Comparison of ENCODE assay signal across 1 cellular context in the genomic region with DNA sequence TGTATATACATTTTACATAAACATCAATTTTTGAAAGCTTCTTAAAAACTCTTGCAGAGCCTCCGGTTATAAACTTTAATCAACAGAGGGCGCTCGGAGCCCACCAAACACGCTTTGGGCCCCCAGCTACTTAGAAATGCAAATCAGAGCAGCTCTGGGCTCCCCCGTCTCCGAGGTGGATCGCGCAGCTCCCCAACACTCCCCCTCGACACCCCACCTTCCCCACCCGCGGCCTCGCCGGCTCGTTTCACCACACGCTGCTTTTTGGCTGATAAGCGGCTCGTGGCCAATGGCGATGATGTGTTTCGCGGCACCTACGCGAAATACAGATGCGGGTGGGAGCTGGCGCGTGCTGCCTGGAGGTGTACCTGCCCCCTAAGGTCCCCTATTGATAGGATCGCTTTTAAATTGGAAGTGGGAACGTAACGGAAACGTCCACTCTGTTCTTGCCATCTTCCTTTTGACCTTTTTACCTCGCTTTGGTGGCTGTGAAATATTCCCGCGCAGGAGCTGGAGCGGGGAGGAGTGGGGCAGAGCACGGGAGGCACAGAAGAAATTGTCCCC.
TF ChIP-seq lines count a peak whose summit lies in the region.

No MANE protein-coding gene starts in this region.

TF ChIP-seq in K562, 482 proteins besides CTCF, POLR2A, EP300 and RAD21 (continued from another document):
- TF ChIP-seq, protein P1, sequence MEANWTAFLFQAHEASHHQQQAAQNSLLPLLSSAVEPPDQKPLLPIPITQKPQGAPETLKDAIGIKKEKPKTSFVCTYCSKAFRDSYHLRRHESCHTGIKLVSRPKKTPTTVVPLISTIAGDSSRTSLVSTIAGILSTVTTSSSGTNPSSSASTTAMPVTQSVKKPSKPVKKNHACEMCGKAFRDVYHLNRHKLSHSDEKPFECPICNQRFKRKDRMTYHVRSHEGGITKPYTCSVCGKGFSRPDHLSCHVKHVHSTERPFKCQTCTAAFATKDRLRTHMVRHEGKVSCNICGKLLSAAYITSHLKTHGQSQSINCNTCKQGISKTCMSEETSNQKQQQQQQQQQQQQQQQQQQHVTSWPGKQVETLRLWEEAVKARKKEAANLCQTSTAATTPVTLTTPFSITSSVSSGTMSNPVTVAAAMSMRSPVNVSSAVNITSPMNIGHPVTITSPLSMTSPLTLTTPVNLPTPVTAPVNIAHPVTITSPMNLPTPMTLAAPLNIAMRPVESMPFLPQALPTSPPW (CRISPR knock-in tag; IDR thresholded peaks at IDR 0.05), result 0 out of 2 replicates have a peak, but pooled peaks have one; percentile 22
- TF ChIP-seq DACH1 (IDR thresholded peaks at IDR 0.05; ENCODE audit: partially characterized antibody) (no peak), HDAC6 (IDR thresholded peaks at IDR 0.05; ENCODE audit: low read depth, low read length) (no peak), EZH2 (IDR thresholded peaks at IDR 0.05; ENCODE audit: borderline replicate concordance, low read depth, low read length) (peak; percentile 43; the same call in 1 of the 2 replicates), MAZ (CRISPR knock-in tag; conservative IDR thresholded peaks at IDR 0.05 in 1 of 2, IDR thresholded peaks at IDR 0.05 in 1 of 2) (peak; percentile 37 to 49; a peak in 3 of 4 replicates), ZNF75A (CRISPR knock-in tag; IDR thresholded peaks at IDR 0.05) (0 out of 2 replicates have a peak, but pooled peaks have one; percentile 40), HDAC1 (IDR thresholded peaks at IDR 0.05) (0 out of 4 replicates have a peak, but pooled peaks of 1 of the 2 experiments have one; percentile 15), ZNF311 (CRISPR knock-in tag; IDR thresholded peaks at IDR 0.05) (no peak), SMC3 (conservative IDR thresholded peaks at IDR 0.05; ENCODE audit: insufficient read depth, low read depth, low read length) (peak; percentile 60), EGR1 (conservative IDR thresholded peaks at IDR 0.05) (0 out of 2 replicates have a peak, but pooled peaks have one; percentile 18), CEBPG (CRISPR knock-in tag; IDR thresholded peaks at IDR 0.05) (no peak), CEBPG (tag; conservative IDR thresholded peaks at IDR 0.05 in 1 of 2, IDR thresholded peaks at IDR 0.05 in 1 of 2) (no peak), ZNF431 (CRISPR knock-in tag; IDR thresholded peaks at IDR 0.05) (no peak), CBX3 (IDR thresholded peaks at IDR 0.05; ENCODE audit: borderline replicate concordance in 1 of 2, low read length in 2 of 2) (0 out of 3 replicates have a peak, but pooled peaks of 1 of the 2 experiments have one; percentile 10), KDM2B (CRISPR knock-in tag; IDR thresholded peaks at IDR 0.05) (0 out of 2 replicates have a peak, but pooled peaks have one; percentile 43), CEBPB (tag; IDR thresholded peaks at IDR 0.05) (no peak), LCOR (CRISPR knock-in tag; IDR thresholded peaks at IDR 0.05) (0 out of 2 replicates have a peak, but pooled peaks have one; percentile 13), SAFB2 (IDR thresholded peaks at IDR 0.05; ENCODE audit: borderline replicate concordance, low read depth, low read length, severe bottlenecking) (no peak), MED1 (CRISPR knock-in tag; IDR thresholded peaks at IDR 0.05; ENCODE audit: borderline replicate concordance) (no peak), KLF13 (tag; IDR thresholded peaks at IDR 0.05; ENCODE audit: borderline replicate concordance, low read depth) (no peak), GATA2 (CRISPR knock-in tag; IDR thresholded peaks at IDR 0.05) (peak; percentile 30; the same call in 1 of the 2 replicates), ZNF143 (CRISPR knock-in tag; IDR thresholded peaks at IDR 0.05) (no peak), XRCC5 (IDR thresholded peaks at IDR 0.05; ENCODE audit: low read depth, low read length) (no peak; the same call in 1 of the 2 replicates), COPS2 (conservative IDR thresholded peaks at IDR 0.05) (no peak), NR1H2 (CRISPR knock-in tag; IDR thresholded peaks at IDR 0.05) (no peak)
- TF ChIP-seq, protein P2, sequence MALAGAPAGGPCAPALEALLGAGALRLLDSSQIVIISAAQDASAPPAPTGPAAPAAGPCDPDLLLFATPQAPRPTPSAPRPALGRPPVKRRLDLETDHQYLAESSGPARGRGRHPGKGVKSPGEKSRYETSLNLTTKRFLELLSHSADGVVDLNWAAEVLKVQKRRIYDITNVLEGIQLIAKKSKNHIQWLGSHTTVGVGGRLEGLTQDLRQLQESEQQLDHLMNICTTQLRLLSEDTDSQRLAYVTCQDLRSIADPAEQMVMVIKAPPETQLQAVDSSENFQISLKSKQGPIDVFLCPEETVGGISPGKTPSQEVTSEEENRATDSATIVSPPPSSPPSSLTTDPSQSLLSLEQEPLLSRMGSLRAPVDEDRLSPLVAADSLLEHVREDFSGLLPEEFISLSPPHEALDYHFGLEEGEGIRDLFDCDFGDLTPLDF (CRISPR knock-in tag; IDR thresholded peaks at IDR 0.05), result no peak
- TF ChIP-seq, protein P3, sequence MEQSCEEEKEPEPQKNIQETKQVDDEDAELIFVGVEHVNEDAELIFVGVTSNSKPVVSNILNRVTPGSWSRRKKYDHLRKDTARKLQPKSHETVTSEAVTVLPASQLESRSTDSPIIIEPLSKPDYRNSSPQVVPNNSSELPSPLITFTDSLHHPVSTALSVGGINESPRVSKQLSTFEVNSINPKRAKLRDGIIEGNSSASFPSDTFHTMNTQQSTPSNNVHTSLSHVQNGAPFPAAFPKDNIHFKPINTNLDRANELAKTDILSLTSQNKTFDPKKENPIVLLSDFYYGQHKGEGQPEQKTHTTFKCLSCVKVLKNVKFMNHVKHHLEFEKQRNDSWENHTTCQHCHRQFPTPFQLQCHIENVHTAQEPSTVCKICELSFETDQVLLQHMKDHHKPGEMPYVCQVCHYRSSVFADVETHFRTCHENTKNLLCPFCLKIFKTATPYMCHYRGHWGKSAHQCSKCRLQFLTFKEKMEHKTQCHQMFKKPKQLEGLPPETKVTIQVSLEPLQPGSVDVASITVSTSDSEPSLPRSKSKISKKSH (CRISPR knock-in tag; IDR thresholded peaks at IDR 0.05), result no peak
- TF ChIP-seq, protein P4, sequence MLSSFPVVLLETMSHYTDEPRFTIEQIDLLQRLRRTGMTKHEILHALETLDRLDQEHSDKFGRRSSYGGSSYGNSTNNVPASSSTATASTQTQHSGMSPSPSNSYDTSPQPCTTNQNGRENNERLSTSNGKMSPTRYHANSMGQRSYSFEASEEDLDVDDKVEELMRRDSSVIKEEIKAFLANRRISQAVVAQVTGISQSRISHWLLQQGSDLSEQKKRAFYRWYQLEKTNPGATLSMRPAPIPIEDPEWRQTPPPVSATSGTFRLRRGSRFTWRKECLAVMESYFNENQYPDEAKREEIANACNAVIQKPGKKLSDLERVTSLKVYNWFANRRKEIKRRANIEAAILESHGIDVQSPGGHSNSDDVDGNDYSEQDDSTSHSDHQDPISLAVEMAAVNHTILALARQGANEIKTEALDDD (IDR thresholded peaks at IDR 0.05), result no peak
- TF ChIP-seq, protein P5, sequence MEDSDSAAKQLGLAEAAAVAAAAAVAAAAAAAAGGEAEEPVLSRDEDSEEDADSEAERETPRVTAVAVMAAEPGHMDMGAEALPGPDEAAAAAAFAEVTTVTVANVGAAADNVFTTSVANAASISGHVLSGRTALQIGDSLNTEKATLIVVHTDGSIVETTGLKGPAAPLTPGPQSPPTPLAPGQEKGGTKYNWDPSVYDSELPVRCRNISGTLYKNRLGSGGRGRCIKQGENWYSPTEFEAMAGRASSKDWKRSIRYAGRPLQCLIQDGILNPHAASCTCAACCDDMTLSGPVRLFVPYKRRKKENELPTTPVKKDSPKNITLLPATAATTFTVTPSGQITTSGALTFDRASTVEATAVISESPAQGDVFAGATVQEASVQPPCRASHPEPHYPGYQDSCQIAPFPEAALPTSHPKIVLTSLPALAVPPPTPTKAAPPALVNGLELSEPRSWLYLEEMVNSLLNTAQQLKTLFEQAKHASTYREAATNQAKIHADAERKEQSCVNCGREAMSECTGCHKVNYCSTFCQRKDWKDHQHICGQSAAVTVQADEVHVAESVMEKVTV (CRISPR knock-in tag; IDR thresholded peaks at IDR 0.05), result peak; percentile 87
- TF ChIP-seq, protein P6, sequence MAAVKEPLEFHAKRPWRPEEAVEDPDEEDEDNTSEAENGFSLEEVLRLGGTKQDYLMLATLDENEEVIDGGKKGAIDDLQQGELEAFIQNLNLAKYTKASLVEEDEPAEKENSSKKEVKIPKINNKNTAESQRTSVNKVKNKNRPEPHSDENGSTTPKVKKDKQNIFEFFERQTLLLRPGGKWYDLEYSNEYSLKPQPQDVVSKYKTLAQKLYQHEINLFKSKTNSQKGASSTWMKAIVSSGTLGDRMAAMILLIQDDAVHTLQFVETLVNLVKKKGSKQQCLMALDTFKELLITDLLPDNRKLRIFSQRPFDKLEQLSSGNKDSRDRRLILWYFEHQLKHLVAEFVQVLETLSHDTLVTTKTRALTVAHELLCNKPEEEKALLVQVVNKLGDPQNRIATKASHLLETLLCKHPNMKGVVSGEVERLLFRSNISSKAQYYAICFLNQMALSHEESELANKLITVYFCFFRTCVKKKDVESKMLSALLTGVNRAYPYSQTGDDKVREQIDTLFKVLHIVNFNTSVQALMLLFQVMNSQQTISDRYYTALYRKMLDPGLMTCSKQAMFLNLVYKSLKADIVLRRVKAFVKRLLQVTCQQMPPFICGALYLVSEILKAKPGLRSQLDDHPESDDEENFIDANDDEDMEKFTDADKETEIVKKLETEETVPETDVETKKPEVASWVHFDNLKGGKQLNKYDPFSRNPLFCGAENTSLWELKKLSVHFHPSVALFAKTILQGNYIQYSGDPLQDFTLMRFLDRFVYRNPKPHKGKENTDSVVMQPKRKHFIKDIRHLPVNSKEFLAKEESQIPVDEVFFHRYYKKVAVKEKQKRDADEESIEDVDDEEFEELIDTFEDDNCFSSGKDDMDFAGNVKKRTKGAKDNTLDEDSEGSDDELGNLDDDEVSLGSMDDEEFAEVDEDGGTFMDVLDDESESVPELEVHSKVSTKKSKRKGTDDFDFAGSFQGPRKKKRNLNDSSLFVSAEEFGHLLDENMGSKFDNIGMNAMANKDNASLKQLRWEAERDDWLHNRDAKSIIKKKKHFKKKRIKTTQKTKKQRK (IDR thresholded peaks at IDR 0.05; ENCODE audit: borderline replicate concordance, low read depth, low read length), result no peak
- TF ChIP-seq, protein P7, sequence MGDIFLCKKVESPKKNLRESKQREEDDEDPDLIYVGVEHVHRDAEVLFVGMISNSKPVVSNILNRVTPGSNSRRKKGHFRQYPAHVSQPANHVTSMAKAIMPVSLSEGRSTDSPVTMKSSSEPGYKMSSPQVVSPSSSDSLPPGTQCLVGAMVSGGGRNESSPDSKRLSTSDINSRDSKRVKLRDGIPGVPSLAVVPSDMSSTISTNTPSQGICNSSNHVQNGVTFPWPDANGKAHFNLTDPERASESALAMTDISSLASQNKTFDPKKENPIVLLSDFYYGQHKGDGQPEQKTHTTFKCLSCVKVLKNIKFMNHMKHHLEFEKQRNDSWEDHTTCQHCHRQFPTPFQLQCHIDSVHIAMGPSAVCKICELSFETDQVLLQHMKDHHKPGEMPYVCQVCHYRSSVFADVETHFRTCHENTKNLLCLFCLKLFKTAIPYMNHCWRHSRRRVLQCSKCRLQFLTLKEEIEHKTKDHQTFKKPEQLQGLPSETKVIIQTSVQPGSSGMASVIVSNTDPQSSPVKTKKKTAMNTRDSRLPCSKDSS (IDR thresholded peaks at IDR 0.05; ENCODE audit: low read depth, partially characterized antibody), result no peak
- TF ChIP-seq, protein P8, sequence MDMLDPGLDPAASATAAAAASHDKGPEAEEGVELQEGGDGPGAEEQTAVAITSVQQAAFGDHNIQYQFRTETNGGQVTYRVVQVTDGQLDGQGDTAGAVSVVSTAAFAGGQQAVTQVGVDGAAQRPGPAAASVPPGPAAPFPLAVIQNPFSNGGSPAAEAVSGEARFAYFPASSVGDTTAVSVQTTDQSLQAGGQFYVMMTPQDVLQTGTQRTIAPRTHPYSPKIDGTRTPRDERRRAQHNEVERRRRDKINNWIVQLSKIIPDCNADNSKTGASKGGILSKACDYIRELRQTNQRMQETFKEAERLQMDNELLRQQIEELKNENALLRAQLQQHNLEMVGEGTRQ (CRISPR knock-in tag; IDR thresholded peaks at IDR 0.05), result no peak
- TF ChIP-seq, protein P9, sequence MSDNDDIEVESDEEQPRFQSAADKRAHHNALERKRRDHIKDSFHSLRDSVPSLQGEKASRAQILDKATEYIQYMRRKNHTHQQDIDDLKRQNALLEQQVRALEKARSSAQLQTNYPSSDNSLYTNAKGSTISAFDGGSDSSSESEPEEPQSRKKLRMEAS (CRISPR knock-in tag; IDR thresholded peaks at IDR 0.05), result peak; percentile 41; the same call in 1 of the 2 replicates
- TF ChIP-seq, protein P10, sequence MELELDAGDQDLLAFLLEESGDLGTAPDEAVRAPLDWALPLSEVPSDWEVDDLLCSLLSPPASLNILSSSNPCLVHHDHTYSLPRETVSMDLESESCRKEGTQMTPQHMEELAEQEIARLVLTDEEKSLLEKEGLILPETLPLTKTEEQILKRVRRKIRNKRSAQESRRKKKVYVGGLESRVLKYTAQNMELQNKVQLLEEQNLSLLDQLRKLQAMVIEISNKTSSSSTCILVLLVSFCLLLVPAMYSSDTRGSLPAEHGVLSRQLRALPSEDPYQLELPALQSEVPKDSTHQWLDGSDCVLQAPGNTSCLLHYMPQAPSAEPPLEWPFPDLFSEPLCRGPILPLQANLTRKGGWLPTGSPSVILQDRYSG (tag; conservative IDR thresholded peaks at IDR 0.05; ENCODE audit: low read depth), result no peak
